ENCODE assay signal across 17 cellular contexts in genomic region chr22:46748206-46748947, GRCh38. TPM values are rescaled to one million over a fixed set of nuclear protein-coding genes. Genes with fewer than 3 reads are reported as not detected.
DNase-seq lines count a peak whose midpoint lies in the region; ATAC-seq, FAIRE-seq and TF ChIP-seq lines count a peak whose summit lies in the region.
"Had no signal": no experiment of that assay in that cellular context is flagged by ENCODE, and none has a peak within 500 bp of the region (broad histone marks: within the 10 kb centered on the region; RNA-seq: fewer than 3 reads in every experiment).

No MANE protein-coding gene starts in this region.

- H3K36me3 ChIP-seq in right lobe of liver (no peaks in the 10 kb centered on the region), spleen (no peaks in the 10 kb centered on the region)
- H3K36me3 ChIP-seq: cardiac muscle cell, HAP-1, Peyer's patch had no signal

- intact Hi-C loops in right lobe of liver (cut with DNase I), result no loop called here
- intact Hi-C loops in spleen (cut with DNase I; ENCODE audit: low total_unique reads), result no loop called here

- WGBS in right lobe of liver (ENCODE audit: insufficient coverage, low coverage, low lambda C conversion rate, missing lambda C conversion rate), result 60% methylated on average over 1 of the region's 21 CpGs
- 81 to 88% (median 83%) methylated on average over 15 to 21 of the region's 21 CpGs for WGBS in spleen, 5 donors

- DNase-seq in activated T-cell treated with anti-CD3 and anti-CD28 coated beads, Interleukin-2, amount 50 U/mL, for 4 hours, result no peak
- no peak for DNase-seq in activated T-cell treated with anti-CD3 and anti-CD28 coated beads, Interleukin-2, amount 50 U/mL, for 1 hour
- DNase-seq in T-cell, result no peak
- peak in 1 of 3 donors; percentile 22 for DNase-seq in right lobe of liver
- no peak for DNase-seq in spleen
- DNase-seq in urothelium cell line (ENCODE audit: low spot score), result no peak
- DNase-seq in glomerular visceral epithelial cell (ENCODE audit: extremely low spot score), result no peak
- no peak for DNase-seq in NCI-H1436 treated with DMSO at 0.1 percent for 48 hours (lab: John Stamatoyannopoulos, UW)
- DNase-seq: DMS153; islet precursor cell; NCI-H1417; NCI-H524; stimulated activated naive B cell treated with anti-CD40 and anti-IgM and Interleukin-4, amounts not matched to agents 10 μg/mL and 1 μg/mL and 100 μg/mL, for 72 hours had no signal

- no peaks in the 10 kb centered on the region for H3K36me3 Mint-ChIP-seq in activated T-cell treated with anti-CD3 and anti-CD28 coated beads, Interleukin-2, amount 50 U/mL, for 4 hours (ENCODE audit: insufficient read depth)
- no peaks in the 10 kb centered on the region for H3K36me3 Mint-ChIP-seq in T-cell
- H3K36me3 Mint-ChIP-seq: stimulated activated naive B cell treated with anti-CD40 and anti-IgM and Interleukin-4, amounts not matched to agents 10 μg/mL and 1 μg/mL and 100 μg/mL, for 72 hours had no signal

- H3K4me3 ChIP-seq in right lobe of liver (no peak overlapping the region), spleen (no peak overlapping the region)
- H3K4me3 ChIP-seq: cardiac muscle cell, HAP-1, Peyer's patch had no signal

- peaks cover 25% of the 10 kb centered on the region for H3K4me1 Mint-ChIP-seq in activated T-cell treated with anti-CD3 and anti-CD28 coated beads, Interleukin-2, amount 50 U/mL, for 4 hours (ENCODE audit: low read depth)
- H3K4me1 Mint-ChIP-seq in T-cell, result peaks cover 27 to 39% (median 29%) of the 10 kb centered on the region in 3 donors

- no peaks in the 10 kb centered on the region for H3K9me3 Mint-ChIP-seq in activated T-cell treated with anti-CD3 and anti-CD28 coated beads, Interleukin-2, amount 50 U/mL, for 4 hours
- no peaks in the 10 kb centered on the region for H3K9me3 Mint-ChIP-seq in T-cell
- H3K9me3 Mint-ChIP-seq: stimulated activated naive B cell treated with anti-CD40 and anti-IgM and Interleukin-4, amounts not matched to agents 10 μg/mL and 1 μg/mL and 100 μg/mL, for 72 hours had no signal

- FAIRE-seq in urothelium cell line (lab: Jason Lieb, UNC), result no peak

- no peaks in the 10 kb centered on the region for H3K27me3 ChIP-seq in right lobe of liver
- H3K27me3 ChIP-seq in spleen (replicated peaks in 1 of 7), result no peaks in the 10 kb centered on the region
- H3K27me3 ChIP-seq: Peyer's patch had no signal

- H3K9me3 ChIP-seq in right lobe of liver, result no peaks in the 10 kb centered on the region
- peaks cover 0 to under 1% (median 0%) of the 10 kb centered on the region in 8 donors for H3K9me3 ChIP-seq in spleen
- H3K9me3 ChIP-seq: HAP-1, Peyer's patch had no signal

- POLR2A ChIA-PET in T-cell (lab: Charles Lee), result interaction anchor here (0.5 to 1.6 kb wide), 4 partner anchors 12 to 54 kb away, joined by 3 to 9 read pairs (median 4); partner anchors contain the start of gene TBC1D22A (in 1 of the 2)

- no peak for ATAC-seq in activated T-cell treated with anti-CD3 and anti-CD28 coated beads, Interleukin-2, amount 50 U/mL, for 4 hours
- ATAC-seq in T-cell (replicated peaks in 1 of 4) (no peak), right lobe of liver (no peak)

- TF ChIP-seq POLR2A in right lobe of liver (IDR thresholded peaks at IDR 0.05) (no peak), spleen (IDR thresholded peaks at IDR 0.05) (no peak)

- H3K27ac ChIP-seq in right lobe of liver, result peak overlapping the region in 2 of 3 donors; percentile 36 to 49
- peak overlapping the region in 7 of 8 donors; percentile 38 to 95 (median 76) for H3K27ac ChIP-seq in spleen
- H3K27ac ChIP-seq: cardiac muscle cell, KMS-11 had no signal

- TF ChIP-seq CTCF in right lobe of liver (IDR thresholded peaks at IDR 0.05) (no peak), spleen (IDR thresholded peaks at IDR 0.05 in 8 of 11, conservative IDR thresholded peaks at IDR 0.05 in 3 of 11) (no peak)

- peak overlapping the region; percentile 96 to 98 for H3K27ac Mint-ChIP-seq in T-cell
- H3K27ac Mint-ChIP-seq: stimulated activated naive B cell treated with anti-CD40 and anti-IgM and Interleukin-4, amounts not matched to agents 10 μg/mL and 1 μg/mL and 100 μg/mL, for 72 hours had no signal

- H3K27me3 Mint-ChIP-seq in activated T-cell treated with anti-CD3 and anti-CD28 coated beads, Interleukin-2, amount 50 U/mL, for 4 hours (ENCODE audit: low read depth), result no peaks in the 10 kb centered on the region
- H3K27me3 Mint-ChIP-seq in T-cell, result no peaks in the 10 kb centered on the region

- CTCF ChIA-PET in T-cell (lab: Charles Lee), result interaction anchor here in 1 of 2 donors (0.6 to 1.6 kb wide), 4 partner anchors 9 to 15 kb away, joined by 3 to 9 read pairs (median 4); no protein-coding TSS in a partner anchor

- H3K4me1 ChIP-seq in right lobe of liver, result peaks cover 0 to 54% (median 25%) of the 10 kb centered on the region in 4 donors
- H3K4me1 ChIP-seq in spleen, result peaks cover 18 to 54% (median 40%) of the 10 kb centered on the region in 6 donors
- H3K4me1 ChIP-seq: HAP-1 had no signal

- H3K4me3 Mint-ChIP-seq in activated T-cell treated with anti-CD3 and anti-CD28 coated beads, Interleukin-2, amount 50 U/mL, for 4 hours, result peak overlapping the region; percentile 69
- H3K4me3 Mint-ChIP-seq in T-cell, result peak overlapping the region; percentile 68 to 86 (median 81)

RNA-seq across cellular contexts. Expression of gene CERK, which starts 10.3 kb away (rescaled TPM):
- 10 to 100 TPM; 41.4 to 47.3 (median 44.9) TPM for total RNA-seq in activated T-cell treated with anti-CD3 and anti-CD28 coated beads, Interleukin-2, amount 50 U/mL, for 4 hours
- total RNA-seq in T-cell (100 to 1,000 TPM in 3 of 5 donors, 10 to 100 TPM in 2; 77.4 to 155 (median 125) TPM), right lobe of liver (10 to 100 TPM in 5 of 6 experiments, 1 to 10 TPM in 1; 9.6 to 27.5 (median 18.5) TPM), spleen (10 to 100 TPM; 31.3 to 47.1 (median 40.6) TPM)
- polyA plus RNA-seq in spleen, result 10 to 100 TPM; 13.7 to 17.1 (median 14.5) TPM

RNA-seq across cellular contexts. Expression of gene TBC1D22A, which starts 14.1 kb away (rescaled TPM):
- 10 to 100 TPM; 29.8 to 31.1 (median 29.9) TPM for total RNA-seq in activated T-cell treated with anti-CD3 and anti-CD28 coated beads, Interleukin-2, amount 50 U/mL, for 4 hours
- total RNA-seq in T-cell (10 to 100 TPM; 38.3 to 67.8 (median 57.7) TPM), right lobe of liver (10 to 100 TPM; 10.9 to 18.1 (median 14.0) TPM), spleen (10 to 100 TPM; 40.1 to 66.9 (median 54.8) TPM)
- polyA plus RNA-seq in spleen, result 10 to 100 TPM; 17.2 to 34.0 (median 25.9) TPM
